In genomic region chr4:81854406-81854805, GRCh38 we compare ENCODE assay signal across 27 cellular contexts.
"Had no signal": no experiment of that assay in that cellular context is flagged by ENCODE, and none has a peak within 500 bp of the region (broad histone marks: within the 10 kb centered on the region; RNA-seq: fewer than 3 reads in every experiment).

No MANE protein-coding gene starts in this region.

- ATAC-seq: stimulated activated effector memory CD8-positive, alpha-beta T cell treated with anti-CD3 and anti-CD28 coated beads, Interleukin-12 subunit alpha, Interleukin-12 subunit beta, amount 100 ng/mL, for 72 hours; stimulated activated memory B cell treated with anti-CD40 and anti-IgM and Interleukin-4, amounts not matched to agents 10 μg/mL and 1 μg/mL and 100 μg/mL, for 72 hours; stimulated activated naive B cell treated with anti-CD40 and anti-IgM and Interleukin-4, amounts not matched to agents 10 μg/mL and 1 μg/mL and 100 μg/mL, for 72 hours; stimulated activated naive CD8-positive, alpha-beta T cell treated with anti-CD3 and anti-CD28 coated beads, Interleukin-15, amount 100 ng/mL, for 72 hours; stimulated activated naive CD8-positive, alpha-beta T cell treated with anti-CD3 and anti-CD28 coated beads, Interleukin-15, Interleukin-2, amounts not matched to agents 100 U/mL and 50 U/mL, for 24 hours; upper lobe of right lung had no signal

- H3K4me3 ChIP-seq: stomach, suprapubic skin, testis, thoracic aorta, thyroid gland, tibial artery, tibial nerve, transverse colon, upper lobe of left lung, upper lobe of right lung, uterus, vagina had no signal

- FAIRE-seq: urothelium cell line had no signal

- H3K27ac ChIP-seq: stomach, suprapubic skin, testis, thoracic aorta, thyroid gland, tibial artery, tibial nerve, transverse colon, upper lobe of left lung, upper lobe of right lung, uterus, vagina had no signal

- DNase-seq: stimulated activated CD4-positive, alpha-beta T cell treated with anti-CD3 and anti-CD28 coated beads, Interleukin-2, amount 100 ng/mL, for 48 hours; stimulated activated CD4-positive, alpha-beta T cell treated with anti-CD3 and anti-CD28 coated beads, Interleukin-4, amount 100 ng/mL, for 1 hour; stimulated activated CD4-positive, alpha-beta T cell treated with anti-CD3 and anti-CD28 coated beads, Interleukin-4, amount 100 ng/mL, for 24 hours; stimulated activated CD4-positive, alpha-beta T cell treated with anti-CD3 and anti-CD28 coated beads, Interleukin-4, amount 100 ng/mL, for 4 hours; stimulated activated CD8-positive, alpha-beta memory T cell treated with anti-CD3 and anti-CD28 coated beads, Interleukin-4, amount 100 ng/mL, for 48 hours; stimulated activated naive B cell treated with anti-CD40 and anti-IgM and Interleukin-4, amounts not matched to agents 10 μg/mL and 1 μg/mL and 100 μg/mL, for 72 hours; stimulated activated naive CD4-positive, alpha-beta T cell; stimulated activated naive CD4-positive, alpha-beta T cell treated with Interleukin-2 at 50 U/mL for 16 hours; stimulated activated naive CD8-positive, alpha-beta T cell treated with anti-CD3 and anti-CD28 coated beads, Interleukin-15, amount 100 ng/mL, for 72 hours; stimulated activated naive CD8-positive, alpha-beta T cell treated with anti-CD3 and anti-CD28 coated beads, Interleukin-15, Interleukin-2, amounts not matched to agents 100 U/mL and 50 U/mL, for 24 hours; stomach; substantia nigra; testis; thyroid gland; tibial artery; transverse colon; trophoblast cell; upper lobe of left lung; upper lobe of right lung; uterus had no signal

- H3K27me3 ChIP-seq: stomach, suprapubic skin, testis, thyroid gland, tibial artery, tibial nerve, transverse colon, upper lobe of left lung, upper lobe of right lung, uterus, vagina had no signal

- H3K4me1 ChIP-seq: stomach, suprapubic skin, testis, thyroid gland, tibial artery, tibial nerve, transverse colon, upper lobe of left lung, upper lobe of right lung, uterus, vagina had no signal

- H3K9me3 ChIP-seq: testis, thoracic aorta, thyroid gland, upper lobe of right lung, uterus, vagina had no signal

- H3K36me3 ChIP-seq: stomach, suprapubic skin, thoracic aorta, thyroid gland, tibial artery, tibial nerve, transverse colon, upper lobe of left lung, upper lobe of right lung, uterus, vagina had no signal
